ENCODE assay signal across 1 cellular context in the genomic region with DNA sequence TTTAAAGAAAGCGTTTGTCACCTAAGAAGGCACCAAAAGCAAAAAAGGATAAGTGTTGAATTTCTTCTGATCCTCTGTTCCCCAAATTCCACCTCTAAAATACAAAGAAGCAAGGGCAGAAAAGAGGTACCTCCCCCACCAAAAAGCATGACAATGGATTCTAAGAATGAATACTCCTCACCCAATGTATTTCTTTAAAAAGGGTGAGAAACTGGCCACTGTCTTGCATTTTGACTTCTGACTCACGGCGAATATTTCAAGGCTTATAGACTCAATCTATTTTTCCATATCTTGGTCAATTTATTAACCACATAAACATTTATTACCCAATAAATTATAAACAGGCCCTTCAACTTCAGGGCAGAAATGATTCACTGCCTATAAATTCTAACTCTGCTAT.
A peak's percentile ranks its signal among the peaks of the same experiment; 100 is the strongest.
TF ChIP-seq lines count a peak whose summit lies in the region.

No MANE protein-coding gene starts in this region.

TF ChIP-seq in H1, 55 proteins besides CTCF, POLR2A, EP300 and RAD21:
- TF ChIP-seq JUN (IDR thresholded peaks at IDR 0.05; ENCODE audit: low read depth, low read length), result no peak
- no peak for TF ChIP-seq SIRT6 (IDR thresholded peaks at IDR 0.05; ENCODE audit: low read length)
- no peak for TF ChIP-seq NRF1 (IDR thresholded peaks at IDR 0.05; ENCODE audit: low read depth, low read length)
- TF ChIP-seq TBP (IDR thresholded peaks at IDR 0.05; ENCODE audit: low read depth, low read length), result no peak
- TF ChIP-seq NANOG (IDR thresholded peaks at IDR 0.05; ENCODE audit: insufficient read depth, low read depth, low read length, poor library complexity, severe bottlenecking), result no peak
- no peak for TF ChIP-seq CTBP2 (IDR thresholded peaks at IDR 0.05; ENCODE audit: borderline replicate concordance, insufficient read depth, insufficient read length, low read length)
- no peak for TF ChIP-seq TAF1 (IDR thresholded peaks at IDR 0.05; ENCODE audit: low read depth, low read length)
- TF ChIP-seq SP1 (IDR thresholded peaks at IDR 0.05; ENCODE audit: low read depth, low read length), result peak; percentile 65; the same call in 1 of the 2 replicates
- no peak for TF ChIP-seq HDAC6 (IDR thresholded peaks at IDR 0.05; ENCODE audit: low read depth, low read length)
- no peak for TF ChIP-seq RNF2 (IDR thresholded peaks at IDR 0.05; ENCODE audit: borderline replicate concordance, low read depth, low read length, missing control alignments, poor library complexity, severe bottlenecking)
- TF ChIP-seq SIN3A (conservative IDR thresholded peaks at IDR 0.05 in 1 of 2, IDR thresholded peaks at IDR 0.05 in 1 of 2; ENCODE audit: low read depth in 1 of 2, low read length in 2 of 2), result no peak
- TF ChIP-seq EGR1 (IDR thresholded peaks at IDR 0.05; ENCODE audit: borderline replicate concordance, low read depth, low read length), result no peak
- peak; percentile 60; the same call in 1 of the 2 replicates for TF ChIP-seq POU5F1 (IDR thresholded peaks at IDR 0.05; ENCODE audit: low read depth, low read length)
- no peak for TF ChIP-seq SP4 (IDR thresholded peaks at IDR 0.05; ENCODE audit: low read length)
- TF ChIP-seq, protein P1, sequence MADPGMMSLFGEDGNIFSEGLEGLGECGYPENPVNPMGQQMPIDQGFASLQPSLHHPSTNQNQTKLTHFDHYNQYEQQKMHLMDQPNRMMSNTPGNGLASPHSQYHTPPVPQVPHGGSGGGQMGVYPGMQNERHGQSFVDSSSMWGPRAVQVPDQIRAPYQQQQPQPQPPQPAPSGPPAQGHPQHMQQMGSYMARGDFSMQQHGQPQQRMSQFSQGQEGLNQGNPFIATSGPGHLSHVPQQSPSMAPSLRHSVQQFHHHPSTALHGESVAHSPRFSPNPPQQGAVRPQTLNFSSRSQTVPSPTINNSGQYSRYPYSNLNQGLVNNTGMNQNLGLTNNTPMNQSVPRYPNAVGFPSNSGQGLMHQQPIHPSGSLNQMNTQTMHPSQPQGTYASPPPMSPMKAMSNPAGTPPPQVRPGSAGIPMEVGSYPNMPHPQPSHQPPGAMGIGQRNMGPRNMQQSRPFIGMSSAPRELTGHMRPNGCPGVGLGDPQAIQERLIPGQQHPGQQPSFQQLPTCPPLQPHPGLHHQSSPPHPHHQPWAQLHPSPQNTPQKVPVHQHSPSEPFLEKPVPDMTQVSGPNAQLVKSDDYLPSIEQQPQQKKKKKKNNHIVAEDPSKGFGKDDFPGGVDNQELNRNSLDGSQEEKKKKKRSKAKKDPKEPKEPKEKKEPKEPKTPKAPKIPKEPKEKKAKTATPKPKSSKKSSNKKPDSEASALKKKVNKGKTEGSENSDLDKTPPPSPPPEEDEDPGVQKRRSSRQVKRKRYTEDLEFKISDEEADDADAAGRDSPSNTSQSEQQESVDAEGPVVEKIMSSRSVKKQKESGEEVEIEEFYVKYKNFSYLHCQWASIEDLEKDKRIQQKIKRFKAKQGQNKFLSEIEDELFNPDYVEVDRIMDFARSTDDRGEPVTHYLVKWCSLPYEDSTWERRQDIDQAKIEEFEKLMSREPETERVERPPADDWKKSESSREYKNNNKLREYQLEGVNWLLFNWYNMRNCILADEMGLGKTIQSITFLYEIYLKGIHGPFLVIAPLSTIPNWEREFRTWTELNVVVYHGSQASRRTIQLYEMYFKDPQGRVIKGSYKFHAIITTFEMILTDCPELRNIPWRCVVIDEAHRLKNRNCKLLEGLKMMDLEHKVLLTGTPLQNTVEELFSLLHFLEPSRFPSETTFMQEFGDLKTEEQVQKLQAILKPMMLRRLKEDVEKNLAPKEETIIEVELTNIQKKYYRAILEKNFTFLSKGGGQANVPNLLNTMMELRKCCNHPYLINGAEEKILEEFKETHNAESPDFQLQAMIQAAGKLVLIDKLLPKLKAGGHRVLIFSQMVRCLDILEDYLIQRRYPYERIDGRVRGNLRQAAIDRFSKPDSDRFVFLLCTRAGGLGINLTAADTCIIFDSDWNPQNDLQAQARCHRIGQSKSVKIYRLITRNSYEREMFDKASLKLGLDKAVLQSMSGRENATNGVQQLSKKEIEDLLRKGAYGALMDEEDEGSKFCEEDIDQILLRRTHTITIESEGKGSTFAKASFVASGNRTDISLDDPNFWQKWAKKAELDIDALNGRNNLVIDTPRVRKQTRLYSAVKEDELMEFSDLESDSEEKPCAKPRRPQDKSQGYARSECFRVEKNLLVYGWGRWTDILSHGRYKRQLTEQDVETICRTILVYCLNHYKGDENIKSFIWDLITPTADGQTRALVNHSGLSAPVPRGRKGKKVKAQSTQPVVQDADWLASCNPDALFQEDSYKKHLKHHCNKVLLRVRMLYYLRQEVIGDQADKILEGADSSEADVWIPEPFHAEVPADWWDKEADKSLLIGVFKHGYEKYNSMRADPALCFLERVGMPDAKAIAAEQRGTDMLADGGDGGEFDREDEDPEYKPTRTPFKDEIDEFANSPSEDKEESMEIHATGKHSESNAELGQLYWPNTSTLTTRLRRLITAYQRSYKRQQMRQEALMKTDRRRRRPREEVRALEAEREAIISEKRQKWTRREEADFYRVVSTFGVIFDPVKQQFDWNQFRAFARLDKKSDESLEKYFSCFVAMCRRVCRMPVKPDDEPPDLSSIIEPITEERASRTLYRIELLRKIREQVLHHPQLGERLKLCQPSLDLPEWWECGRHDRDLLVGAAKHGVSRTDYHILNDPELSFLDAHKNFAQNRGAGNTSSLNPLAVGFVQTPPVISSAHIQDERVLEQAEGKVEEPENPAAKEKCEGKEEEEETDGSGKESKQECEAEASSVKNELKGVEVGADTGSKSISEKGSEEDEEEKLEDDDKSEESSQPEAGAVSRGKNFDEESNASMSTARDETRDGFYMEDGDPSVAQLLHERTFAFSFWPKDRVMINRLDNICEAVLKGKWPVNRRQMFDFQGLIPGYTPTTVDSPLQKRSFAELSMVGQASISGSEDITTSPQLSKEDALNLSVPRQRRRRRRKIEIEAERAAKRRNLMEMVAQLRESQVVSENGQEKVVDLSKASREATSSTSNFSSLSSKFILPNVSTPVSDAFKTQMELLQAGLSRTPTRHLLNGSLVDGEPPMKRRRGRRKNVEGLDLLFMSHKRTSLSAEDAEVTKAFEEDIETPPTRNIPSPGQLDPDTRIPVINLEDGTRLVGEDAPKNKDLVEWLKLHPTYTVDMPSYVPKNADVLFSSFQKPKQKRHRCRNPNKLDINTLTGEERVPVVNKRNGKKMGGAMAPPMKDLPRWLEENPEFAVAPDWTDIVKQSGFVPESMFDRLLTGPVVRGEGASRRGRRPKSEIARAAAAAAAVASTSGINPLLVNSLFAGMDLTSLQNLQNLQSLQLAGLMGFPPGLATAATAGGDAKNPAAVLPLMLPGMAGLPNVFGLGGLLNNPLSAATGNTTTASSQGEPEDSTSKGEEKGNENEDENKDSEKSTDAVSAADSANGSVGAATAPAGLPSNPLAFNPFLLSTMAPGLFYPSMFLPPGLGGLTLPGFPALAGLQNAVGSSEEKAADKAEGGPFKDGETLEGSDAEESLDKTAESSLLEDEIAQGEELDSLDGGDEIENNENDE (IDR thresholded peaks at IDR 0.05; ENCODE audit: insufficient replicate concordance, low read length), result peak; percentile 72
- no peak for TF ChIP-seq SAP30 (IDR thresholded peaks at IDR 0.05; ENCODE audit: insufficient read depth, insufficient replicate concordance, low read length)
- no peak for TF ChIP-seq GTF2F1 (IDR thresholded peaks at IDR 0.05; ENCODE audit: borderline replicate concordance, low read depth, low read length)
- no peak for TF ChIP-seq BACH1 (IDR thresholded peaks at IDR 0.05; ENCODE audit: low read length)
- TF ChIP-seq CBX5 (IDR thresholded peaks at IDR 0.05; ENCODE audit: low read depth, low read length), result no peak
- no peak for TF ChIP-seq TEAD4 (IDR thresholded peaks at IDR 0.05; ENCODE audit: low read depth, low read length)
- TF ChIP-seq CREB1 (IDR thresholded peaks at IDR 0.05), result no peak
- no peak for TF ChIP-seq EZH2 (IDR thresholded peaks at IDR 0.05; ENCODE audit: low read depth, low read length, severe bottlenecking)
- TF ChIP-seq GABPA (IDR thresholded peaks at IDR 0.05; ENCODE audit: borderline replicate concordance, insufficient read depth, low read length), result no peak
- TF ChIP-seq, protein P2, sequence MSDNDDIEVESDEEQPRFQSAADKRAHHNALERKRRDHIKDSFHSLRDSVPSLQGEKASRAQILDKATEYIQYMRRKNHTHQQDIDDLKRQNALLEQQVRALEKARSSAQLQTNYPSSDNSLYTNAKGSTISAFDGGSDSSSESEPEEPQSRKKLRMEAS (IDR thresholded peaks at IDR 0.05), result no peak
